Comparison of ENCODE assay signal across 23 cellular contexts in genomic region chr10:121005948-121006587, GRCh38.
"Had no signal": no experiment of that assay in that cellular context is flagged by ENCODE, and none has a peak within 500 bp of the region (broad histone marks: within the 10 kb centered on the region; RNA-seq: fewer than 3 reads in every experiment).

No MANE protein-coding gene starts in this region.

- H3K27me3 ChIP-seq: colonic mucosa, esophagus muscularis mucosa, foreskin keratinocyte, gastrocnemius medialis, hepatocyte had no signal

- H3K4me2 ChIP-seq: hepatocyte had no signal

- H3K36me3 ChIP-seq: colonic mucosa, esophagus muscularis mucosa, gastrocnemius medialis, left ventricle myocardium inferior, lower lobe of right lung had no signal

- H3K4me3 ChIP-seq: colonic mucosa, esophagus muscularis mucosa, gastrocnemius medialis, hepatocyte, left ventricle myocardium inferior, lower lobe of right lung, mucosa of descending colon had no signal

- DNase-seq: colonic mucosa; cortex of kidney; effector CD8-positive, alpha-beta T cell; effector memory CD8-positive, alpha-beta T cell; foreskin keratinocyte; gastrocnemius medialis; glutamatergic neuron; head of caudate nucleus; hypothalamus; immature natural killer cell; islet precursor cell; kidney; kidney glomerular epithelial cell; left colon; left ventricle myocardium inferior; lower lobe of right lung; mesenchymal stem cell; mucosa of descending colon; naive B cell had no signal

- H3K4me1 ChIP-seq: colonic mucosa, esophagus muscularis mucosa, gastrocnemius medialis, left ventricle myocardium inferior, lower lobe of right lung had no signal

- H3K79me2 ChIP-seq: hepatocyte had no signal

- FAIRE-seq: endothelial cell of umbilical vein had no signal

- H2AFZ ChIP-seq: hepatocyte had no signal

- ATAC-seq: effector memory CD8-positive, alpha-beta T cell; foreskin keratinocyte; gastrocnemius medialis; left colon; left lobe of liver; lower lobe of right lung; mucosa of descending colon had no signal

- H3K27ac ChIP-seq: colonic mucosa, esophagus muscularis mucosa, foreskin keratinocyte, gastrocnemius medialis, hepatocyte, left ventricle myocardium inferior, lower lobe of right lung had no signal
